ENCODE assay signal across 25 cellular contexts in the genomic region with DNA sequence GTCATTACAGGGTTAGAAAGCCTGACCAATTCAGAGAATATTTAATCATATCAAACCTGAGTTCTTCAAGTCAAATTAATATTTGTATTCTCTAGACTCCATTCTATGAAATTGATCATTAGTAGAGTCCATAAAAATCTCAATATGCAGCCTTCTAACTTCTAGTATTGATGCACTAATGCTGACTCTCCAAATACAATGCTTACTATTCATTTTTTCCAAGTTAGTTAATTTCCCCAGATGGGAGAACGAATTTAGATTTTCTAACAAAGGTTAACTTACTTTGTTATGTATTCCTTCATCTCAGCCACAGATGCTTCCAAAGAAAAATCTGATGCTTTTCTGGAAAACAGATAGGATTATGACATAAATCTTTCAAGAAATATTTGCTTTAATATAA. TPM values are rescaled to one million over a fixed set of nuclear protein-coding genes. Genes with fewer than 3 reads are reported as not detected.
DNase-seq lines count a peak whose midpoint lies in the region; ATAC-seq, FAIRE-seq and TF ChIP-seq lines count a peak whose summit lies in the region.
"Had no signal": no experiment of that assay in that cellular context is flagged by ENCODE, and none has a peak within 500 bp of the region (broad histone marks: within the 10 kb centered on the region; RNA-seq: fewer than 3 reads in every experiment).

No MANE protein-coding gene starts in this region.

- peaks cover 3% of the 10 kb centered on the region for H3K36me3 Mint-ChIP-seq in T-helper 17 cell (ENCODE audit: low read depth)

- intact Hi-C loops in left ventricle myocardium inferior (cut with micrococcal nuclease) (no loop called here), right cardiac atrium (cut with DNase I) (no loop called here), lower lobe of right lung (cut with DNase I) (no loop called here), upper lobe of right lung (cut with DNase I) (no loop called here)

- no peak overlapping the region for H3K4me3 Mint-ChIP-seq in T-helper 17 cell
- H3K4me3 Mint-ChIP-seq: activated CD4-positive, alpha-beta T cell treated with anti-CD3 and anti-CD28 coated beads for 36 hours; neural progenitor cell; stimulated activated naive CD8-positive, alpha-beta T cell treated with anti-CD3 and anti-CD28 coated beads, Interleukin-15, amount 100 ng/mL, for 72 hours had no signal

- DNase-seq in left ventricle myocardium inferior (no peak), right cardiac atrium (no peak), T-helper 17 cell (no peak), lower lobe of right lung (no peak), upper lobe of right lung (no peak), urothelium cell line (ENCODE audit: low spot score) (no peak)
- no peak for DNase-seq in activated CD4-positive, alpha-beta T cell treated with anti-CD3 and anti-CD28 coated beads for 48 hours
- DNase-seq: activated CD4-positive, alpha-beta T cell treated with anti-CD3 and anti-CD28 coated beads for 36 hours; activated naive CD4-positive, alpha-beta T cell treated with Interleukin-2 at 50 U/mL for 16 hours; activated T-cell treated with anti-CD3 and anti-CD28 coated beads, Interleukin-2, amount 50 U/mL, for 48 hours; amniotic stem cell; brain microvascular endothelial cell; glutamatergic neuron; NCI-H1436; NCI-H2081 treated with DMSO at 0.1 percent for 48 hours; NCI-H345; stimulated activated naive CD8-positive, alpha-beta T cell treated with anti-CD3 and anti-CD28 coated beads, Interleukin-15, amount 100 ng/mL, for 72 hours; T-helper 2 cell had no signal

- no peaks in the 10 kb centered on the region for H3K27me3 Mint-ChIP-seq in T-helper 17 cell
- H3K27me3 Mint-ChIP-seq: activated CD4-positive, alpha-beta T cell treated with anti-CD3 and anti-CD28 coated beads for 36 hours; stimulated activated naive CD8-positive, alpha-beta T cell treated with anti-CD3 and anti-CD28 coated beads, Interleukin-15, amount 100 ng/mL, for 72 hours had no signal

- peaks cover 4% of the 10 kb centered on the region for H3K36me3 ChIP-seq in left ventricle myocardium inferior
- H3K36me3 ChIP-seq in lower lobe of right lung, result no peaks in the 10 kb centered on the region
- peaks cover 7% of the 10 kb centered on the region for H3K36me3 ChIP-seq in upper lobe of right lung

- H3K27ac ChIP-seq in left ventricle myocardium inferior (replicated peaks) (peak overlapping the region; percentile 72), right cardiac atrium (ENCODE audit: low read length) (no peak overlapping the region), lower lobe of right lung (peak overlapping the region; percentile 76), upper lobe of right lung (peak overlapping the region; percentile 75)
- H3K27ac ChIP-seq: brain microvascular endothelial cell, epithelial cell of prostate, KMS-11, neural progenitor cell, SK-N-MC had no signal

- H3K4me3 ChIP-seq in left ventricle myocardium inferior, result no peak overlapping the region
- H3K4me3 ChIP-seq in right cardiac atrium (ENCODE audit: low read length), result no peak overlapping the region
- H3K4me3 ChIP-seq in lower lobe of right lung, result no peak overlapping the region
- H3K4me3 ChIP-seq in upper lobe of right lung, result no peak overlapping the region
- H3K4me3 ChIP-seq: neural progenitor cell, SK-N-MC, tibial nerve had no signal

- H3K4me1 Mint-ChIP-seq in T-helper 17 cell, result peaks cover 4% of the 10 kb centered on the region
- H3K4me1 Mint-ChIP-seq: activated CD4-positive, alpha-beta T cell treated with anti-CD3 and anti-CD28 coated beads for 36 hours; stimulated activated naive CD8-positive, alpha-beta T cell treated with anti-CD3 and anti-CD28 coated beads, Interleukin-15, amount 100 ng/mL, for 72 hours had no signal

- no peak for FAIRE-seq in urothelium cell line (lab: Jason Lieb, UNC)
- FAIRE-seq: keratinocyte had no signal

- TF ChIP-seq CTCF in left ventricle myocardium inferior (IDR thresholded peaks at IDR 0.05; ENCODE audit: borderline replicate concordance), result no peak
- no peak for TF ChIP-seq CTCF in lower lobe of right lung (IDR thresholded peaks at IDR 0.05)
- TF ChIP-seq CTCF in upper lobe of right lung (IDR thresholded peaks at IDR 0.05), result no peak

- WGBS in right cardiac atrium, result 78% methylated on average over 1 of the region's 1 CpG

- ATAC-seq in right cardiac atrium (no peak), T-helper 17 cell (no peak), lower lobe of right lung (no peak), upper lobe of right lung (no peak), GM19463 (IDR thresholded peaks at IDR 0.05; ENCODE audit: unreplicated experiment) (no peak)
- ATAC-seq: activated CD4-positive, alpha-beta T cell treated with anti-CD3 and anti-CD28 coated beads for 36 hours; stimulated activated naive CD8-positive, alpha-beta T cell treated with anti-CD3 and anti-CD28 coated beads, Interleukin-15, amount 100 ng/mL, for 72 hours had no signal

- H3K27me3 ChIP-seq in left ventricle myocardium inferior (ENCODE audit: low read depth) (no peaks in the 10 kb centered on the region), right cardiac atrium (ENCODE audit: control insufficient read depth, insufficient read depth) (no peaks in the 10 kb centered on the region), lower lobe of right lung (ENCODE audit: low read depth) (no peaks in the 10 kb centered on the region), upper lobe of right lung (no peaks in the 10 kb centered on the region)
- H3K27me3 ChIP-seq: brain microvascular endothelial cell, neural progenitor cell, tibial nerve had no signal

- H3K4me1 ChIP-seq in left ventricle myocardium inferior, result peaks cover 27% of the 10 kb centered on the region
- no peaks in the 10 kb centered on the region for H3K4me1 ChIP-seq in right cardiac atrium (ENCODE audit: control insufficient read depth, insufficient read depth, low read length)
- H3K4me1 ChIP-seq in lower lobe of right lung, result peaks cover 19% of the 10 kb centered on the region
- peaks cover 15% of the 10 kb centered on the region for H3K4me1 ChIP-seq in upper lobe of right lung
- H3K4me1 ChIP-seq: neural progenitor cell had no signal

- H3K27ac Mint-ChIP-seq in T-helper 17 cell, result peak overlapping the region; percentile 92
- H3K27ac Mint-ChIP-seq: neural progenitor cell had no signal

- no peaks in the 10 kb centered on the region for H3K9me3 ChIP-seq in left ventricle myocardium inferior (replicated peaks)
- no peaks in the 10 kb centered on the region for H3K9me3 ChIP-seq in right cardiac atrium (ENCODE audit: control insufficient read depth, low read length)
- no peaks in the 10 kb centered on the region for H3K9me3 ChIP-seq in T-helper 17 cell (ENCODE audit: control insufficient read depth, low read length, poor library complexity, severe bottlenecking)
- no peaks in the 10 kb centered on the region for H3K9me3 ChIP-seq in lower lobe of right lung
- no peaks in the 10 kb centered on the region for H3K9me3 ChIP-seq in upper lobe of right lung
- H3K9me3 ChIP-seq: tibial nerve had no signal

RNA-seq across cellular contexts. Expression of a gene that starts 12.4 kb away (rescaled TPM):
- total RNA-seq in left ventricle myocardium inferior, result 34.4 TPM
- total RNA-seq in right cardiac atrium, result 10 to 100 TPM; 28.0 to 40.7 (median 34.7) TPM
- 25.5 TPM for polyA plus RNA-seq in right cardiac atrium
- total RNA-seq in T-helper 17 cell, result 10 to 100 TPM; 25.5 to 26.0 TPM
- 30.4 TPM for total RNA-seq in lower lobe of right lung
- total RNA-seq in upper lobe of right lung, result 30.3 TPM

RNA-seq across cellular contexts. Expression of a gene that starts 15.3 kb away (rescaled TPM):
- total RNA-seq in left ventricle myocardium inferior (4.8 TPM), right cardiac atrium (1 to 10 TPM; 4.9 to 7.5 (median 5.7) TPM), T-helper 17 cell (1 to 10 TPM; 9.0 to 9.7 TPM), lower lobe of right lung (6.5 TPM), upper lobe of right lung (7.5 TPM)
- polyA plus RNA-seq in right cardiac atrium, result 5.0 TPM
